1 cellular context compared by ENCODE assay signal in genomic region chrX:73401591-73402266, GRCh38.
TF ChIP-seq lines count a peak whose summit lies in the region.

No MANE protein-coding gene starts in this region.

TF ChIP-seq in GM23338, 12 proteins besides CTCF, POLR2A, EP300 and RAD21 (continued from another document):
- no peak for TF ChIP-seq REST (IDR thresholded peaks at IDR 0.05; ENCODE audit: unreplicated experiment)
- no peak for TF ChIP-seq EZH2 (IDR thresholded peaks at IDR 0.05; ENCODE audit: low read depth, unreplicated experiment)
- TF ChIP-seq ZNF462 (CRISPR knock-in tag; IDR thresholded peaks at IDR 0.05) = no peak
